ENCODE assay signal across 8 cellular contexts in the genomic region with DNA sequence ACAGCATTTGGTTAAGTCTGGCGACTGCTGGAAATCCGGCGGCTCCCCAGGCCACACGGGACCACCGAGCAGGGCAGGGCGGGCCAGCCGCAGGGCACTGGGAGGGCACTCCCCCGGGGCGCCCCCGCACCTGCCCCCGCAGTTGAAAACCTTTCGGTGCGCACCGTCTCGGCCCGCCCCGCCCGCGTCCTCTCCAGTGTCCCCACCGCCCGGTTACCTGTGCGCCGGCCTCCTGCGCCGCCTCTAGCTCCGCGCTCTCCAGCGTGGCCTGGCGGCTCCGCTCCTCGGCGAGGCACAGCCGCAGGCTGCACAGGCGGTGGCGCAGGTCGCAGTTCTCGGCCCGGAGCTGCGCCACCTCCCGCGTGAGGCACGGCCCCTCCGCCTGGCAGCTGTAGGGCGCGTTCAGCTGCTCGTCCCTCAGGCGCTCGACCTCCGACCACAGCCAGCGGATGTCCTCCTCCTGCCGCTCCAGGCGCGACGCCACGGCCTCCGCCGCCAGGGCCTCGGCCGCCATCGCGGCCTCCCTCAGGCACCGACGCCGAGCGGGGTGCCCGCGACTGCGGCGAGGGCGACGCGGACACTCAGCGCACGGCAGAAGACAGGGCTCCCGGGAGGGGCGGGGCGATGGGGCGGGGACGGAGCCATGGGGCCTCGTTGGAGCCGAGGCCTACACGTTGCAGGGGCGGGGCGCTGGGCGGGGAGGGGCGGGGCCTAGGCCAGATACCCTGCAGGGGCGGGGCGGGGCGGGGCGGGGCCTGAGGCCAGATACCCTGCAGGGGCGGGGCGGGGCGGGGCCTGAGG. TPM values are rescaled to one million over a fixed set of nuclear protein-coding genes. Genes with fewer than 3 reads are reported as not detected.
DNase-seq lines count a peak whose midpoint lies in the region; ATAC-seq and TF ChIP-seq lines count a peak whose summit lies in the region.

A gene (minus strand): TSS at position 600 of the 801 bp plus-strand sequence. CDS start 86 bp downstream, at position 514.

- peak; percentile 48 for TF ChIP-seq CTCF in foreskin keratinocyte (conservative IDR thresholded peaks at IDR 0.05)

- H3K9me3 ChIP-seq in ES-I3 (ENCODE audit: control insufficient read depth, insufficient read depth, low read length) = no peaks in the 10 kb centered on the region
- H3K9me3 ChIP-seq in neuron (ENCODE audit: low read length) = no peaks in the 10 kb centered on the region
- H3K9me3 ChIP-seq in subcutaneous abdominal adipose tissue (ENCODE audit: control insufficient read depth in 5 of 5, low read length in 5 of 5) = no peaks in the 10 kb centered on the region

- H3K4me3 ChIP-seq in neuron (ENCODE audit: low read length) = peak within 1 kb of the TSS; percentile 81
- H3K4me3 ChIP-seq in subcutaneous abdominal adipose tissue (ENCODE audit: low read depth in 1 of 5, low read length in 5 of 5) = peak within 1 kb of the TSS; percentile 72 to 97 (median 87)

- H3K27ac ChIP-seq in foreskin keratinocyte (peak within 1 kb of the TSS; percentile 68), subcutaneous abdominal adipose tissue (ENCODE audit: low read depth, low read length) (peak within 1 kb of the TSS; percentile 57)

- H3K36me3 ChIP-seq in ES-I3 (ENCODE audit: insufficient read depth, low read length) (peaks cover 9% of the 10 kb centered on the region), neuron (ENCODE audit: insufficient read depth, low read length) (peaks cover 20% of the 10 kb centered on the region), subcutaneous abdominal adipose tissue (ENCODE audit: control insufficient read depth in 5 of 5, insufficient read depth in 5 of 5, low read length in 5 of 5) (peaks cover 14 to 25% (median 16%) of the 10 kb centered on the region in 5 donors)

- peak; percentile 71 for DNase-seq in GOT3 (lab: John Stamatoyannopoulos, UW)
- peak; percentile 79 for DNase-seq in LHCN-M2 (ENCODE audit: low read depth)
- DNase-seq in SHP77 treated with DMSO at 0.1 percent for 48 hours (lab: John Stamatoyannopoulos, UW) = peak; percentile 44
- DNase-seq in activated gamma-delta T cell (lab: John Stamatoyannopoulos, UW) = peak; percentile 97
- peak; percentile 51 to 75 for DNase-seq in foreskin keratinocyte

- H2AFZ ChIP-seq in neuron (ENCODE audit: low read depth, low read length) = no peak within 1 kb of the TSS

- peak; percentile 97 for ATAC-seq in foreskin keratinocyte

- H3K9ac ChIP-seq in ES-I3 (ENCODE audit: low read depth, low read length) (peak within 1 kb of the TSS; percentile 94), subcutaneous abdominal adipose tissue (ENCODE audit: low read length in 5 of 5) (peak within 1 kb of the TSS in 4 of 5 donors; percentile 78 to 88 (median 84))

- H3K27me3 ChIP-seq in foreskin keratinocyte (no peaks in the 10 kb centered on the region), neuron (ENCODE audit: insufficient read depth, low read length) (no peaks in the 10 kb centered on the region), subcutaneous abdominal adipose tissue (ENCODE audit: control insufficient read depth in 5 of 5, insufficient read depth in 4 of 5, low read length in 5 of 5) (no peaks in the 10 kb centered on the region)

- H3K4me1 ChIP-seq in ES-I3 (ENCODE audit: insufficient read depth, low read length) (peaks cover 6% of the 10 kb centered on the region; the same call in 1 of the 2 replicates), foreskin keratinocyte (peaks cover 8% of the 10 kb centered on the region), neuron (ENCODE audit: insufficient read depth, low read length) (peaks cover 7% of the 10 kb centered on the region), subcutaneous abdominal adipose tissue (ENCODE audit: control insufficient read depth in 5 of 5, insufficient read depth in 5 of 5, low read length in 5 of 5) (peaks cover 0 to 22% (median 17%) of the 10 kb centered on the region in 5 donors)

RNA-seq across cellular contexts. Expression of the gene that starts here (rescaled TPM):
- total RNA-seq in LHCN-M2 (2014; rRNA removed) (7.4 and 9.5 TPM in 2 replicates), foreskin keratinocyte (6.8 and 8.0 TPM in 2 replicates)
- polyA plus RNA-seq in LHCN-M2 (2012) = 4.5 TPM
- polyA plus RNA-seq in foreskin keratinocyte = 3.2 and 4.5 TPM in 2 replicates

Comparison
In these comparisons a context has a peak if more than half of its experiments do, and no peak if none do; other contexts are left out.
1. Peak in every context shown above with its lines: DNase-seq, ATAC-seq, H3K4me3 ChIP-seq and H3K27ac ChIP-seq.
2. DNase-seq: peak in every context shown above with its lines; median percentile 97 in activated gamma-delta T cell; 79 in LHCN-M2; 71 in GOT3; 63 in foreskin keratinocyte; 44 in SHP77 treated with DMSO at 0.1 percent for 48 hours.